In the genomic region with DNA sequence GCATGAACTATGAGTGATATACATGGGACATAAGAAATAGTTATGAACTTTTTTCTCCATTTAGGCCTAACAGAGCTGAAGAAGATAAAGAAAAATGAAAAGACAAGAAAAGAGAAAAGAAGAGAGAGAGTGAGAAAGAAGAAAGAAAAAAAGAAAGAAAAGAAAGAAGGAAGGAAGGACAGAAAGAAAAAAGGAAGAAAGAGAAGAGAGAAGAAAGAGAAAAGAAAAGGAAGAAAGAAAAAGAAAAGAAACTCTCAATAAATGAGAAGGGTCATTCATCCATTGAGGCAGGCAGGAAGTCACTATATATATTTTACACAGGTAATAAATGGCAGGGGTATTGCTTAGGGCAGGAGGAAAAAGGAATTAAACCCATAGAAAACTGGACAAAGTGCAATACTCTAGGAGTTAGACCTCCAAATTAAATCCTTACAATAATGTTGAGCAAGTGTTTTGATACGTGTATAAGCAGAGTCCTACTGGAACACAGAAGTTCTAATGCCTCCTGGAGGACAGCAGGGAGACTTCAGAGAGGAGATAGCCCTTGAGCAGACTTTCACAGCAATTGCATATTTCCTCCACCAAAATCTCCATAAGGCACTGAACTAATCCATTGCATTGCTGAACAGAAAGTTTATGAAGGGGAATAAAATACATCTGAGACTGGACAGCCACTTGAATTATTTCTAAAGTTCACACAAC, we compare ENCODE assay signal across 20 cellular contexts.
DNase-seq lines count a peak whose midpoint lies in the region; ATAC-seq and TF ChIP-seq lines count a peak whose summit lies in the region.
"Had no signal": no experiment of that assay in that cellular context is flagged by ENCODE, and none has a peak within 500 bp of the region (broad histone marks: within the 10 kb centered on the region; RNA-seq: fewer than 3 reads in every experiment).

No MANE protein-coding gene starts in this region.

- H3K27ac ChIP-seq in transverse colon = peak overlapping the region in 2 of 4 donors; percentile 48 to 58
- H3K27ac ChIP-seq: Peyer's patch, spleen, thyroid gland had no signal

- H3K4me1 ChIP-seq in transverse colon = peaks cover 0 to 27% (median 8%) of the 10 kb centered on the region in 4 donors
- H3K4me1 ChIP-seq: Peyer's patch, spleen, thyroid gland had no signal

- H3K4me3 ChIP-seq in epithelial cell of proximal tubule (ENCODE audit: low read depth, low read length) = no peak overlapping the region
- H3K4me3 ChIP-seq in transverse colon = no peak overlapping the region
- H3K4me3 ChIP-seq: left ventricle myocardium inferior, Peyer's patch, spleen, thyroid gland had no signal

- TF ChIP-seq POLR2A in transverse colon (IDR thresholded peaks at IDR 0.05) = no peak

- no peaks in the 10 kb centered on the region for H3K27me3 ChIP-seq in transverse colon
- H3K27me3 ChIP-seq: Peyer's patch, spleen, thyroid gland had no signal

- no peak for ATAC-seq in T-cell (replicated peaks in 1 of 4)
- no peak for ATAC-seq in activated T-cell treated with anti-CD3 and anti-CD28 coated beads, Interleukin-2, amount 50 U/mL, for 4 hours
- ATAC-seq: effector memory CD8-positive, alpha-beta T cell; stimulated activated memory B cell treated with anti-CD40 and anti-IgM and Interleukin-4, amounts not matched to agents 10 μg/mL and 1 μg/mL and 100 μg/mL, for 72 hours had no signal

- CTCF ChIA-PET in T-cell (lab: Charles Lee) = no interaction called here

- 20 to 66% methylated on average over 1 of the region's 1 CpG for WGBS in transverse colon (ENCODE audit: low coverage in 1 of 2), 2 donors

- no peak for TF ChIP-seq EP300 in transverse colon (IDR thresholded peaks at IDR 0.05; ENCODE audit: low read depth)

- DNase-seq in DMS53 (lab: John Stamatoyannopoulos, UW) = peak; percentile 17
- no peak for DNase-seq in DMS53 treated with DMSO at 0.1 percent for 48 hours (lab: John Stamatoyannopoulos, UW; ENCODE audit: unreplicated experiment)
- peak; percentile 42 for DNase-seq in NOMO-1 treated with DMSO at 0.1 percent for 48 hours (lab: John Stamatoyannopoulos, UW; ENCODE audit: unreplicated experiment)
- DNase-seq in epithelial cell of proximal tubule (ENCODE audit: low read depth) = no peak
- DNase-seq in transverse colon = no peak
- DNase-seq in NCI-H1417 treated with DMSO at 0.1 percent for 48 hours (lab: John Stamatoyannopoulos, UW) = no peak
- DNase-seq in T-cell = no peak
- no peak for DNase-seq in activated T-cell treated with anti-CD3 and anti-CD28 coated beads, Interleukin-2, amount 50 U/mL, for 4 hours
- DNase-seq: activated effector memory CD4-positive, alpha-beta T cell treated with anti-CD3 and anti-CD28 coated beads, Interleukin-2, amount 50 U/mL, for 16 hours; amniotic stem cell; CD4-positive, CD25-positive, alpha-beta regulatory T cell; effector memory CD8-positive, alpha-beta T cell; left ventricle myocardium inferior; MM.1S; NCI-H2081; NCI-H526; Peyer's patch; spleen; thyroid gland had no signal

- H3K36me3 ChIP-seq in transverse colon = no peaks in the 10 kb centered on the region
- H3K36me3 ChIP-seq: left ventricle myocardium inferior, Peyer's patch, spleen, thyroid gland had no signal

- intact Hi-C loops in transverse colon (cut with DNase I; ENCODE audit: low total_unique reads) = no loop called here

- peaks cover 0 to 1% (median 0%) of the 10 kb centered on the region in 3 donors for H3K9me3 Mint-ChIP-seq in T-cell
- peaks cover 7% of the 10 kb centered on the region for H3K9me3 Mint-ChIP-seq in activated T-cell treated with anti-CD3 and anti-CD28 coated beads, Interleukin-2, amount 50 U/mL, for 4 hours

- POLR2A ChIA-PET in T-cell (lab: Charles Lee) = no interaction called here

- TF ChIP-seq CTCF in epithelial cell of proximal tubule (conservative IDR thresholded peaks at IDR 0.05; ENCODE audit: low read depth, low read length) = peak; percentile 31
- TF ChIP-seq CTCF in transverse colon (IDR thresholded peaks at IDR 0.05) = peak in 3 of 5 experiments; percentile 14 to 29 (median 17)

- no peaks in the 10 kb centered on the region for H3K36me3 Mint-ChIP-seq in T-cell
- H3K36me3 Mint-ChIP-seq in activated T-cell treated with anti-CD3 and anti-CD28 coated beads, Interleukin-2, amount 50 U/mL, for 4 hours (ENCODE audit: insufficient read depth) = no peaks in the 10 kb centered on the region
- H3K36me3 Mint-ChIP-seq: CD4-positive, CD25-positive, alpha-beta regulatory T cell; stimulated activated memory B cell treated with anti-CD40 and anti-IgM and Interleukin-4, amounts not matched to agents 10 μg/mL and 1 μg/mL and 100 μg/mL, for 72 hours had no signal

- no peak overlapping the region for H3K27ac Mint-ChIP-seq in T-cell
- H3K27ac Mint-ChIP-seq: CD4-positive, CD25-positive, alpha-beta regulatory T cell; effector memory CD8-positive, alpha-beta T cell; stimulated activated memory B cell treated with anti-CD40 and anti-IgM and Interleukin-4, amounts not matched to agents 10 μg/mL and 1 μg/mL and 100 μg/mL, for 72 hours had no signal

- no peak overlapping the region for H3K4me3 Mint-ChIP-seq in T-cell
- no peak overlapping the region for H3K4me3 Mint-ChIP-seq in activated T-cell treated with anti-CD3 and anti-CD28 coated beads, Interleukin-2, amount 50 U/mL, for 4 hours
- H3K4me3 Mint-ChIP-seq: CD4-positive, CD25-positive, alpha-beta regulatory T cell; effector memory CD8-positive, alpha-beta T cell; stimulated activated memory B cell treated with anti-CD40 and anti-IgM and Interleukin-4, amounts not matched to agents 10 μg/mL and 1 μg/mL and 100 μg/mL, for 72 hours had no signal

- in situ Hi-C loops in transverse colon (cut with MboI; ENCODE audit: low pct_ligation_motif_present in 1 of 4, low pct_unique_long_range_greater_than_20kb in 1 of 4, low sequenced_read_pairs in 3 of 4) = no loop called here

- no peaks in the 10 kb centered on the region for H3K9me3 ChIP-seq in transverse colon
- H3K9me3 ChIP-seq: Peyer's patch, thyroid gland had no signal

- H3K4me1 Mint-ChIP-seq in T-cell = no peaks in the 10 kb centered on the region
- no peaks in the 10 kb centered on the region for H3K4me1 Mint-ChIP-seq in activated T-cell treated with anti-CD3 and anti-CD28 coated beads, Interleukin-2, amount 50 U/mL, for 4 hours (ENCODE audit: low read depth)
- H3K4me1 Mint-ChIP-seq: CD4-positive, CD25-positive, alpha-beta regulatory T cell; stimulated activated memory B cell treated with anti-CD40 and anti-IgM and Interleukin-4, amounts not matched to agents 10 μg/mL and 1 μg/mL and 100 μg/mL, for 72 hours had no signal

- H3K27me3 Mint-ChIP-seq in T-cell = no peaks in the 10 kb centered on the region
- H3K27me3 Mint-ChIP-seq in activated T-cell treated with anti-CD3 and anti-CD28 coated beads, Interleukin-2, amount 50 U/mL, for 4 hours (ENCODE audit: low read depth) = no peaks in the 10 kb centered on the region
- H3K27me3 Mint-ChIP-seq: CD4-positive, CD25-positive, alpha-beta regulatory T cell; effector memory CD8-positive, alpha-beta T cell; stimulated activated memory B cell treated with anti-CD40 and anti-IgM and Interleukin-4, amounts not matched to agents 10 μg/mL and 1 μg/mL and 100 μg/mL, for 72 hours had no signal

Comparison
In these comparisons a context has a peak if more than half of its experiments do, and no peak if none do; other contexts are left out.
1. DNase-seq: peak in DMS53 (single experiment) and NOMO-1 treated with DMSO at 0.1 percent for 48 hours (single experiment); none in DMS53 treated with DMSO at 0.1 percent for 48 hours (single experiment), epithelial cell of proximal tubule (single experiment), transverse colon (single experiment), NCI-H1417 treated with DMSO at 0.1 percent for 48 hours (single experiment), T-cell (0 of 34) and activated T-cell treated with anti-CD3 and anti-CD28 coated beads, Interleukin-2, amount 50 U/mL, for 4 hours (single experiment).